Comparison of ENCODE assay signal across 1 cellular context in the genomic region with DNA sequence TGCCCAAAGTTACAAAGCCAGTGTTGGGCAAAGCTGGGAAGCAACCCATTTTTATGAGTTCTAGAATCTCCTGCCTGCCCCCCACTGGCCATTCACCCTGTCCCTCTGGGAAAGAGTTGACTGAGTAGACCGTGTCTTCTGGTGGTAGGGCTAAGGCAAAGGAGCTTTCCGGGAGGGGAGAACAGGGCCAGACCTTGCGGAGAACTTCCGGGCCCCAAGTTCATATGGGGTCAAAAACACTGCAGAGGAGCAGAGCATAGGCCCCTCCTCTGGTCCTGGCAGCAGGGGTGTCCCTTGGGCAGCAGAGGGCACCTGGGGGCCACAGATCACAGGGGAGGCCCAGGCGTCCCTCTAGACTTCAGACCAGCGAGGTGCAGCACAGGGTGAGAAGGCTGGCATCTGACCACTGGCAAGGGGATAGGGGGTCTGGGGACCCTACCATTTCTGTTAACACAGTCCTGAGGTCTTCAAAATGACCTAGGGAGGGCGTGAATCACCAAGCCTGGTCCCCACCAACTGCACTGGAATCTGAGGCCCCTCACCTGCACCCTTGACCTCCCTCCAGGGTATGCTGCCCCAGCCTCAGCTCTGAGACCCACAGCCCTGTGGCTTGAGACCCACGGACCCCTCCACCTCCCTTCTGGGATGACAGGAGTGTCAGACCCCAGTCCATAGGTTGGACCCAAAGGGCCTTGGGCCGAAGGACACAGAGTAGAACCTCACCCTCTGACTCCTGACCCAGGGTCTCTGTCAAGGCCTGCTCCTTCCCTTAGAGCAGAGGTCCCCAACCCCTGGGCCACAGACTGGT.
TF ChIP-seq lines count a peak whose summit lies in the region.

No MANE protein-coding gene starts in this region.

TF ChIP-seq in HepG2, 621 proteins besides CTCF, POLR2A, EP300 and RAD21 (continues in another document):
- TF ChIP-seq SALL1 (CRISPR knock-in tag; IDR thresholded peaks at IDR 0.05) (peak; percentile 15; the same call in 1 of the 2 replicates), HNRNPL (IDR thresholded peaks at IDR 0.05; ENCODE audit: low read depth, low read length) (0 out of 2 replicates have a peak, but pooled peaks have one; percentile 56), SAP130 (CRISPR knock-in tag; IDR thresholded peaks at IDR 0.05; ENCODE audit: low read depth) (0 out of 2 replicates have a peak, but pooled peaks have one; percentile 14), ZNF788 (CRISPR knock-in tag; IDR thresholded peaks at IDR 0.05; ENCODE audit: borderline replicate concordance) (peak; percentile 21; the same call in 1 of the 2 replicates), ISX (CRISPR knock-in tag; conservative IDR thresholded peaks at IDR 0.05) (no peak), STAG1 (CRISPR knock-in tag; IDR thresholded peaks at IDR 0.05) (peak; percentile 69), ZSCAN25 (CRISPR knock-in tag; IDR thresholded peaks at IDR 0.05) (peak; percentile 32; the same call in 1 of the 2 replicates), RXRA (CRISPR knock-in tag; IDR thresholded peaks at IDR 0.05) (peak; percentile 69; the same call in 1 of the 2 replicates), ZMYM4 (CRISPR knock-in tag; IDR thresholded peaks at IDR 0.05) (0 out of 2 replicates have a peak, but pooled peaks have one; percentile 15), ZSCAN31 (CRISPR knock-in tag; IDR thresholded peaks at IDR 0.05; ENCODE audit: low read depth) (no peak), CREB1 (IDR thresholded peaks at IDR 0.05) (no peak), CREB1 (CRISPR knock-in tag; IDR thresholded peaks at IDR 0.05) (peak; percentile 27; the same call in 1 of the 2 replicates), NKX3-1 (CRISPR knock-in tag; IDR thresholded peaks at IDR 0.05) (no peak), GABPB1 (CRISPR knock-in tag; IDR thresholded peaks at IDR 0.05) (peak; percentile 13; the same call in 1 of the 2 replicates), ZNF329 (CRISPR knock-in tag; IDR thresholded peaks at IDR 0.05; ENCODE audit: low read depth) (no peak), ATRX (CRISPR knock-in tag; IDR thresholded peaks at IDR 0.05; ENCODE audit: borderline replicate concordance) (no peak), ZFX (CRISPR knock-in tag; IDR thresholded peaks at IDR 0.05; ENCODE audit: low read depth) (peak; percentile 13; the same call in 1 of the 2 replicates), RBAK (CRISPR knock-in tag; IDR thresholded peaks at IDR 0.05) (no peak), ZNF777 (CRISPR knock-in tag; IDR thresholded peaks at IDR 0.05) (peak; percentile 25; the same call in 1 of the 2 replicates), TBX2 (CRISPR knock-in tag; IDR thresholded peaks at IDR 0.05; ENCODE audit: borderline replicate concordance) (0 out of 2 replicates have a peak, but pooled peaks have one; percentile 16), ZNF768 (CRISPR knock-in tag; IDR thresholded peaks at IDR 0.05) (no peak), LCORL (IDR thresholded peaks at IDR 0.05) (no peak), LCORL (CRISPR knock-in tag; IDR thresholded peaks at IDR 0.05) (0 out of 2 replicates have a peak, but pooled peaks have one; percentile 7), ZNF33B (CRISPR knock-in tag; IDR thresholded peaks at IDR 0.05) (no peak), MAZ (IDR thresholded peaks at IDR 0.05; ENCODE audit: borderline replicate concordance, low read depth, low read length) (0 out of 2 replicates have a peak, but pooled peaks have one; percentile 27), MAZ (CRISPR knock-in tag; IDR thresholded peaks at IDR 0.05; ENCODE audit: low read depth) (no peak), SIX1 (CRISPR knock-in tag; IDR thresholded peaks at IDR 0.05; ENCODE audit: borderline replicate concordance) (no peak)
- TF ChIP-seq, protein P1, sequence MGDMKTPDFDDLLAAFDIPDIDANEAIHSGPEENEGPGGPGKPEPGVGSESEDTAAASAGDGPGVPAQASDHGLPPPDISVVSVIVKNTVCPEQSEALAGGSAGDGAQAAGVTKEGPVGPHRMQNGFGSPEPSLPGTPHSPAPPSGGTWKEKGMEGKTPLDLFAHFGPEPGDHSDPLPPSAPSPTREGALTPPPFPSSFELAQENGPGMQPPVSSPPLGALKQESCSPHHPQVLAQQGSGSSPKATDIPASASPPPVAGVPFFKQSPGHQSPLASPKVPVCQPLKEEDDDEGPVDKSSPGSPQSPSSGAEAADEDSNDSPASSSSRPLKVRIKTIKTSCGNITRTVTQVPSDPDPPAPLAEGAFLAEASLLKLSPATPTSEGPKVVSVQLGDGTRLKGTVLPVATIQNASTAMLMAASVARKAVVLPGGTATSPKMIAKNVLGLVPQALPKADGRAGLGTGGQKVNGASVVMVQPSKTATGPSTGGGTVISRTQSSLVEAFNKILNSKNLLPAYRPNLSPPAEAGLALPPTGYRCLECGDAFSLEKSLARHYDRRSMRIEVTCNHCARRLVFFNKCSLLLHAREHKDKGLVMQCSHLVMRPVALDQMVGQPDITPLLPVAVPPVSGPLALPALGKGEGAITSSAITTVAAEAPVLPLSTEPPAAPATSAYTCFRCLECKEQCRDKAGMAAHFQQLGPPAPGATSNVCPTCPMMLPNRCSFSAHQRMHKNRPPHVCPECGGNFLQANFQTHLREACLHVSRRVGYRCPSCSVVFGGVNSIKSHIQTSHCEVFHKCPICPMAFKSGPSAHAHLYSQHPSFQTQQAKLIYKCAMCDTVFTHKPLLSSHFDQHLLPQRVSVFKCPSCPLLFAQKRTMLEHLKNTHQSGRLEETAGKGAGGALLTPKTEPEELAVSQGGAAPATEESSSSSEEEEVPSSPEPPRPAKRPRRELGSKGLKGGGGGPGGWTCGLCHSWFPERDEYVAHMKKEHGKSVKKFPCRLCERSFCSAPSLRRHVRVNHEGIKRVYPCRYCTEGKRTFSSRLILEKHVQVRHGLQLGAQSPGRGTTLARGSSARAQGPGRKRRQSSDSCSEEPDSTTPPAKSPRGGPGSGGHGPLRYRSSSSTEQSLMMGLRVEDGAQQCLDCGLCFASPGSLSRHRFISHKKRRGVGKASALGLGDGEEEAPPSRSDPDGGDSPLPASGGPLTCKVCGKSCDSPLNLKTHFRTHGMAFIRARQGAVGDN (CRISPR knock-in tag; IDR thresholded peaks at IDR 0.05) = peak; percentile 49
- TF ChIP-seq, protein P2, sequence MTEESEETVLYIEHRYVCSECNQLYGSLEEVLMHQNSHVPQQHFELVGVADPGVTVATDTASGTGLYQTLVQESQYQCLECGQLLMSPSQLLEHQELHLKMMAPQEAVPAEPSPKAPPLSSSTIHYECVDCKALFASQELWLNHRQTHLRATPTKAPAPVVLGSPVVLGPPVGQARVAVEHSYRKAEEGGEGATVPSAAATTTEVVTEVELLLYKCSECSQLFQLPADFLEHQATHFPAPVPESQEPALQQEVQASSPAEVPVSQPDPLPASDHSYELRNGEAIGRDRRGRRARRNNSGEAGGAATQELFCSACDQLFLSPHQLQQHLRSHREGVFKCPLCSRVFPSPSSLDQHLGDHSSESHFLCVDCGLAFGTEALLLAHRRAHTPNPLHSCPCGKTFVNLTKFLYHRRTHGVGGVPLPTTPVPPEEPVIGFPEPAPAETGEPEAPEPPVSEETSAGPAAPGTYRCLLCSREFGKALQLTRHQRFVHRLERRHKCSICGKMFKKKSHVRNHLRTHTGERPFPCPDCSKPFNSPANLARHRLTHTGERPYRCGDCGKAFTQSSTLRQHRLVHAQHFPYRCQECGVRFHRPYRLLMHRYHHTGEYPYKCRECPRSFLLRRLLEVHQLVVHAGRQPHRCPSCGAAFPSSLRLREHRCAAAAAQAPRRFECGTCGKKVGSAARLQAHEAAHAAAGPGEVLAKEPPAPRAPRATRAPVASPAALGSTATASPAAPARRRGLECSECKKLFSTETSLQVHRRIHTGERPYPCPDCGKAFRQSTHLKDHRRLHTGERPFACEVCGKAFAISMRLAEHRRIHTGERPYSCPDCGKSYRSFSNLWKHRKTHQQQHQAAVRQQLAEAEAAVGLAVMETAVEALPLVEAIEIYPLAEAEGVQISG (CRISPR knock-in tag; IDR thresholded peaks at IDR 0.05) = peak; percentile 42; the same call in 1 of the 2 replicates
- TF ChIP-seq, protein P3, sequence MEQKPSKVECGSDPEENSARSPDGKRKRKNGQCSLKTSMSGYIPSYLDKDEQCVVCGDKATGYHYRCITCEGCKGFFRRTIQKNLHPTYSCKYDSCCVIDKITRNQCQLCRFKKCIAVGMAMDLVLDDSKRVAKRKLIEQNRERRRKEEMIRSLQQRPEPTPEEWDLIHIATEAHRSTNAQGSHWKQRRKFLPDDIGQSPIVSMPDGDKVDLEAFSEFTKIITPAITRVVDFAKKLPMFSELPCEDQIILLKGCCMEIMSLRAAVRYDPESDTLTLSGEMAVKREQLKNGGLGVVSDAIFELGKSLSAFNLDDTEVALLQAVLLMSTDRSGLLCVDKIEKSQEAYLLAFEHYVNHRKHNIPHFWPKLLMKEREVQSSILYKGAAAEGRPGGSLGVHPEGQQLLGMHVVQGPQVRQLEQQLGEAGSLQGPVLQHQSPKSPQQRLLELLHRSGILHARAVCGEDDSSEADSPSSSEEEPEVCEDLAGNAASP (CRISPR knock-in tag; IDR thresholded peaks at IDR 0.05; ENCODE audit: borderline replicate concordance) = peak; percentile 83; the same call in 1 of the 2 replicates
- TF ChIP-seq, protein P4, sequence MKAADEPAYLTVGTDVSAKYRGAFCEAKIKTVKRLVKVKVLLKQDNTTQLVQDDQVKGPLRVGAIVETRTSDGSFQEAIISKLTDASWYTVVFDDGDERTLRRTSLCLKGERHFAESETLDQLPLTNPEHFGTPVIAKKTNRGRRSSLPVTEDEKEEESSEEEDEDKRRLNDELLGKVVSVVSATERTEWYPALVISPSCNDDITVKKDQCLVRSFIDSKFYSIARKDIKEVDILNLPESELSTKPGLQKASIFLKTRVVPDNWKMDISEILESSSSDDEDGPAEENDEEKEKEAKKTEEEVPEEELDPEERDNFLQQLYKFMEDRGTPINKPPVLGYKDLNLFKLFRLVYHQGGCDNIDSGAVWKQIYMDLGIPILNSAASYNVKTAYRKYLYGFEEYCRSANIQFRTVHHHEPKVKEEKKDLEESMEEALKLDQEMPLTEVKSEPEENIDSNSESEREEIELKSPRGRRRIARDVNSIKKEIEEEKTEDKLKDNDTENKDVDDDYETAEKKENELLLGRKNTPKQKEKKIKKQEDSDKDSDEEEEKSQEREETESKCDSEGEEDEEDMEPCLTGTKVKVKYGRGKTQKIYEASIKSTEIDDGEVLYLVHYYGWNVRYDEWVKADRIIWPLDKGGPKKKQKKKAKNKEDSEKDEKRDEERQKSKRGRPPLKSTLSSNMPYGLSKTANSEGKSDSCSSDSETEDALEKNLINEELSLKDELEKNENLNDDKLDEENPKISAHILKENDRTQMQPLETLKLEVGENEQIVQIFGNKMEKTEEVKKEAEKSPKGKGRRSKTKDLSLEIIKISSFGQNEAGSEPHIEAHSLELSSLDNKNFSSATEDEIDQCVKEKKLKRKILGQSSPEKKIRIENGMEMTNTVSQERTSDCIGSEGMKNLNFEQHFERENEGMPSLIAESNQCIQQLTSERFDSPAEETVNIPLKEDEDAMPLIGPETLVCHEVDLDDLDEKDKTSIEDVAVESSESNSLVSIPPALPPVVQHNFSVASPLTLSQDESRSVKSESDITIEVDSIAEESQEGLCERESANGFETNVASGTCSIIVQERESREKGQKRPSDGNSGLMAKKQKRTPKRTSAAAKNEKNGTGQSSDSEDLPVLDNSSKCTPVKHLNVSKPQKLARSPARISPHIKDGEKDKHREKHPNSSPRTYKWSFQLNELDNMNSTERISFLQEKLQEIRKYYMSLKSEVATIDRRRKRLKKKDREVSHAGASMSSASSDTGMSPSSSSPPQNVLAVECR (CRISPR knock-in tag; IDR thresholded peaks at IDR 0.05; ENCODE audit: borderline replicate concordance) = peak; percentile 37; the same call in 1 of the 2 replicates
- TF ChIP-seq, protein P5, sequence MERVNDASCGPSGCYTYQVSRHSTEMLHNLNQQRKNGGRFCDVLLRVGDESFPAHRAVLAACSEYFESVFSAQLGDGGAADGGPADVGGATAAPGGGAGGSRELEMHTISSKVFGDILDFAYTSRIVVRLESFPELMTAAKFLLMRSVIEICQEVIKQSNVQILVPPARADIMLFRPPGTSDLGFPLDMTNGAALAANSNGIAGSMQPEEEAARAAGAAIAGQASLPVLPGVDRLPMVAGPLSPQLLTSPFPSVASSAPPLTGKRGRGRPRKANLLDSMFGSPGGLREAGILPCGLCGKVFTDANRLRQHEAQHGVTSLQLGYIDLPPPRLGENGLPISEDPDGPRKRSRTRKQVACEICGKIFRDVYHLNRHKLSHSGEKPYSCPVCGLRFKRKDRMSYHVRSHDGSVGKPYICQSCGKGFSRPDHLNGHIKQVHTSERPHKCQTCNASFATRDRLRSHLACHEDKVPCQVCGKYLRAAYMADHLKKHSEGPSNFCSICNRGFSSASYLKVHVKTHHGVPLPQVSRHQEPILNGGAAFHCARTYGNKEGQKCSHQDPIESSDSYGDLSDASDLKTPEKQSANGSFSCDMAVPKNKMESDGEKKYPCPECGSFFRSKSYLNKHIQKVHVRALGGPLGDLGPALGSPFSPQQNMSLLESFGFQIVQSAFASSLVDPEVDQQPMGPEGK (CRISPR knock-in tag; IDR thresholded peaks at IDR 0.05) = peak; percentile 27; the same call in 1 of the 2 replicates
- TF ChIP-seq, protein P6, sequence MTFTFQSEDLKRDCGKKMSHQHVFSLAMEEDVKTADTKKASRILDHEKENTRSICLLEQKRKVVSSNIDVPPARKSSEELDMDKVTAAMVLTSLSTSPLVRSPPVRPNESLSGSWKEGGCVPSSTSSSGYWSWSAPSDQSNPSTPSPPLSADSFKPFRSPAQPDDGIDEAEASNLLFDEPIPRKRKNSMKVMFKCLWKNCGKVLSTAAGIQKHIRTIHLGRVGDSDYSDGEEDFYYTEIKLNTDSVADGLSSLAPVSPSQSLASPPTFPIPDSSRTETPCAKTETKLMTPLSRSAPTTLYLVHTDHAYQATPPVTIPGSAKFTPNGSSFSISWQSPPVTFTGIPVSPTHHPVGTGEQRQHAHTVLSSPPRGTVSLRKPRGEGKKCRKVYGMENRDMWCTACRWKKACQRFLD (CRISPR knock-in tag; IDR thresholded peaks at IDR 0.05; ENCODE audit: borderline replicate concordance) = no peak
